Comparison of ENCODE assay signal across 1 cellular context in the genomic region with DNA sequence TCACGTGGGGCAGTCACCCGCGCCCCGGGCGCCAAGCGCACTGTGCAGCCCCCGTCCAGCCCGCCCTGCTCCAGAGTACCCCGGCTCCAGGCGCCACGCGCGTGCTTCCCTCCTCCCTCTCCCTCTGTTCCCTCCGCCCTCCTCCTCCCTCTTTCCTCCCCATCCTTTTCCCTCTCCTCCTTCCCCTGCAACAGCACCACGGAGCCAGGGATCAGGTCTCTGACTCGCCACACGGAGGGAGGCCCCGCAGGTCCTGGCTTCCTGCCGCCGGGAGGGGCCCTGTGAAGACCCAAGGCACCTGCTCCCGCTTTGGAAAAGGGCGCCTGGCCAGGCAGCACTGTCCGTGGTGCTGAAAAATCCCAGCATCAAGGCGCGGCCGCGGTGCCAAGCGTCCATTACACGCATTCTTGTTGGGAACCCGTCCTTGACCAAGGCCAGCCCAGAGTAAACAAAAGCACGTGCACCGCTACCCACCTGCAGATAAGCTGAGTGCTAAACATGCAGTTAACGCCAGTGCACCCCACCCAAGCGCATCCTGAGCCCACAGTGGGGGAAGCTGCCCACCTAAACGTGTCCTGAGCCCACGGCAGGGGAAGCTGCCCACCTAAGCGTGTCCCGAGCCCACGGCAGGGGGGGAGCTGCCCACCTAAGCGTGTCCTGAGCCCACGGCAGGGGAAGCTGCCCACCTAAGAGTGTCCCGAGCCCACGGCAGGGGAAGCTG.
TF ChIP-seq lines count a peak whose summit lies in the region.

No MANE protein-coding gene starts in this region.

TF ChIP-seq in HepG2, 621 proteins besides CTCF, POLR2A, EP300 and RAD21 (continued from another document and continues in another):
- TF ChIP-seq, protein P1, sequence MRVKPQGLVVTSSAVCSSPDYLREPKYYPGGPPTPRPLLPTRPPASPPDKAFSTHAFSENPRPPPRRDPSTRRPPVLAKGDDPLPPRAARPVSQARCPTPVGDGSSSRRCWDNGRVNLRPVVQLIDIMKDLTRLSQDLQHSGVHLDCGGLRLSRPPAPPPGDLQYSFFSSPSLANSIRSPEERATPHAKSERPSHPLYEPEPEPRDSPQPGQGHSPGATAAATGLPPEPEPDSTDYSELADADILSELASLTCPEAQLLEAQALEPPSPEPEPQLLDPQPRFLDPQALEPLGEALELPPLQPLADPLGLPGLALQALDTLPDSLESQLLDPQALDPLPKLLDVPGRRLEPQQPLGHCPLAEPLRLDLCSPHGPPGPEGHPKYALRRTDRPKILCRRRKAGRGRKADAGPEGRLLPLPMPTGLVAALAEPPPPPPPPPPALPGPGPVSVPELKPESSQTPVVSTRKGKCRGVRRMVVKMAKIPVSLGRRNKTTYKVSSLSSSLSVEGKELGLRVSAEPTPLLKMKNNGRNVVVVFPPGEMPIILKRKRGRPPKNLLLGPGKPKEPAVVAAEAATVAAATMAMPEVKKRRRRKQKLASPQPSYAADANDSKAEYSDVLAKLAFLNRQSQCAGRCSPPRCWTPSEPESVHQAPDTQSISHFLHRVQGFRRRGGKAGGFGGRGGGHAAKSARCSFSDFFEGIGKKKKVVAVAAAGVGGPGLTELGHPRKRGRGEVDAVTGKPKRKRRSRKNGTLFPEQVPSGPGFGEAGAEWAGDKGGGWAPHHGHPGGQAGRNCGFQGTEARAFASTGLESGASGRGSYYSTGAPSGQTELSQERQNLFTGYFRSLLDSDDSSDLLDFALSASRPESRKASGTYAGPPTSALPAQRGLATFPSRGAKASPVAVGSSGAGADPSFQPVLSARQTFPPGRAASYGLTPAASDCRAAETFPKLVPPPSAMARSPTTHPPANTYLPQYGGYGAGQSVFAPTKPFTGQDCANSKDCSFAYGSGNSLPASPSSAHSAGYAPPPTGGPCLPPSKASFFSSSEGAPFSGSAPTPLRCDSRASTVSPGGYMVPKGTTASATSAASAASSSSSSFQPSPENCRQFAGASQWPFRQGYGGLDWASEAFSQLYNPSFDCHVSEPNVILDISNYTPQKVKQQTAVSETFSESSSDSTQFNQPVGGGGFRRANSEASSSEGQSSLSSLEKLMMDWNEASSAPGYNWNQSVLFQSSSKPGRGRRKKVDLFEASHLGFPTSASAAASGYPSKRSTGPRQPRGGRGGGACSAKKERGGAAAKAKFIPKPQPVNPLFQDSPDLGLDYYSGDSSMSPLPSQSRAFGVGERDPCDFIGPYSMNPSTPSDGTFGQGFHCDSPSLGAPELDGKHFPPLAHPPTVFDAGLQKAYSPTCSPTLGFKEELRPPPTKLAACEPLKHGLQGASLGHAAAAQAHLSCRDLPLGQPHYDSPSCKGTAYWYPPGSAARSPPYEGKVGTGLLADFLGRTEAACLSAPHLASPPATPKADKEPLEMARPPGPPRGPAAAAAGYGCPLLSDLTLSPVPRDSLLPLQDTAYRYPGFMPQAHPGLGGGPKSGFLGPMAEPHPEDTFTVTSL (CRISPR knock-in tag; IDR thresholded peaks at IDR 0.05; ENCODE audit: borderline replicate concordance) = no peak
- TF ChIP-seq RNF2 (conservative IDR thresholded peaks at IDR 0.05; ENCODE audit: low read depth) (no peak), ZNF382 (CRISPR knock-in tag; IDR thresholded peaks at IDR 0.05; ENCODE audit: borderline replicate concordance) (no peak), SP5 (CRISPR knock-in tag; IDR thresholded peaks at IDR 0.05; ENCODE audit: borderline replicate concordance, low read depth) (no peak), MAFK (conservative IDR thresholded peaks at IDR 0.05 in 1 of 2, IDR thresholded peaks at IDR 0.05 in 1 of 2; ENCODE audit: low read length in 2 of 2) (no peak), EED (CRISPR knock-in tag; IDR thresholded peaks at IDR 0.05) (no peak), SRY (CRISPR knock-in tag; IDR thresholded peaks at IDR 0.05) (peak; percentile 97), JUN (CRISPR knock-in tag; IDR thresholded peaks at IDR 0.05) (no peak), FOSL1 (CRISPR knock-in tag; IDR thresholded peaks at IDR 0.05; ENCODE audit: borderline replicate concordance) (peak; percentile 29; the same call in 1 of the 2 replicates), ZNF326 (CRISPR knock-in tag; IDR thresholded peaks at IDR 0.05; ENCODE audit: borderline replicate concordance) (no peak), PTBP1 (IDR thresholded peaks at IDR 0.05; ENCODE audit: low read depth, low read length, poor library complexity, severe bottlenecking) (no peak), ZNF441 (CRISPR knock-in tag; IDR thresholded peaks at IDR 0.05; ENCODE audit: borderline replicate concordance) (peak; percentile 90), ZNF3 (CRISPR knock-in tag; IDR thresholded peaks at IDR 0.05) (0 out of 2 replicates have a peak, but pooled peaks have one; percentile 45), ZNF709 (CRISPR knock-in tag; IDR thresholded peaks at IDR 0.05) (peak; percentile 80; the same call in 1 of the 2 replicates), ZNF501 (CRISPR knock-in tag; IDR thresholded peaks at IDR 0.05) (0 out of 2 replicates have a peak, but pooled peaks have one; percentile 15), KDM3A (CRISPR knock-in tag; IDR thresholded peaks at IDR 0.05; ENCODE audit: low read depth) (no peak; the same call in 1 of the 2 replicates), ZNF577 (CRISPR knock-in tag; IDR thresholded peaks at IDR 0.05; ENCODE audit: borderline replicate concordance, low read depth) (0 out of 2 replicates have a peak, but pooled peaks have one; percentile 78), SP1 (IDR thresholded peaks at IDR 0.05) (no peak), SP1 (CRISPR knock-in tag; IDR thresholded peaks at IDR 0.05) (no peak), CENPT (CRISPR knock-in tag; IDR thresholded peaks at IDR 0.05; ENCODE audit: low read depth) (no peak), ZNF17 (CRISPR knock-in tag; IDR thresholded peaks at IDR 0.05) (no peak), STAG1 (CRISPR knock-in tag; IDR thresholded peaks at IDR 0.05) (peak; percentile 31; the same call in 1 of the 2 replicates), BHLHE40 (IDR thresholded peaks at IDR 0.05; ENCODE audit: low read length) (peak; percentile 87)
- TF ChIP-seq, protein P2, sequence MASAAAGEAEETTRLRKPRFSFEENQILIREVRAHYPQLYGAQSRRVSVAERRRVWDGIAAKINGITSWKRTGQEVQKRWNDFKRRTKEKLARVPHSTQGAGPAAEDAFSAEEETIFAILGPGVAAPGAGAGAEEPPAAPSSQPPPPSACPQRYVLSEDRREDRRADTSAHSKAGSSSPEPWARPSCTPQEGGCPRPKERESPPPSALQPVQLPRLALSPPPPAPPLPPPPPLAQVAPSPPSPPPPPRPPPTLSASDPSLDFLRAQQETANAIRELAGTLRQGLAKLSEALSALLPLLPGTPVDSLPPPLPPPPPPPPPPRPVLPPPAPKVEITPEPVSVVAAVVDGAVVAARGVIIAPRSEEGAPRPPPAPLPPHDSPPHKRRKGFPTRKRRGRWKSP (CRISPR knock-in tag; IDR thresholded peaks at IDR 0.05) = peak; percentile 75
- TF ChIP-seq, protein P3, sequence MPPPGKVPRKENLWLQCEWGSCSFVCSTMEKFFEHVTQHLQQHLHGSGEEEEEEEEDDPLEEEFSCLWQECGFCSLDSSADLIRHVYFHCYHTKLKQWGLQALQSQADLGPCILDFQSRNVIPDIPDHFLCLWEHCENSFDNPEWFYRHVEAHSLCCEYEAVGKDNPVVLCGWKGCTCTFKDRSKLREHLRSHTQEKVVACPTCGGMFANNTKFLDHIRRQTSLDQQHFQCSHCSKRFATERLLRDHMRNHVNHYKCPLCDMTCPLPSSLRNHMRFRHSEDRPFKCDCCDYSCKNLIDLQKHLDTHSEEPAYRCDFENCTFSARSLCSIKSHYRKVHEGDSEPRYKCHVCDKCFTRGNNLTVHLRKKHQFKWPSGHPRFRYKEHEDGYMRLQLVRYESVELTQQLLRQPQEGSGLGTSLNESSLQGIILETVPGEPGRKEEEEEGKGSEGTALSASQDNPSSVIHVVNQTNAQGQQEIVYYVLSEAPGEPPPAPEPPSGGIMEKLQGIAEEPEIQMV (CRISPR knock-in tag; IDR thresholded peaks at IDR 0.05; ENCODE audit: low read depth) = peak; percentile 81; the same call in 1 of the 2 replicates
- TF ChIP-seq, protein P4, sequence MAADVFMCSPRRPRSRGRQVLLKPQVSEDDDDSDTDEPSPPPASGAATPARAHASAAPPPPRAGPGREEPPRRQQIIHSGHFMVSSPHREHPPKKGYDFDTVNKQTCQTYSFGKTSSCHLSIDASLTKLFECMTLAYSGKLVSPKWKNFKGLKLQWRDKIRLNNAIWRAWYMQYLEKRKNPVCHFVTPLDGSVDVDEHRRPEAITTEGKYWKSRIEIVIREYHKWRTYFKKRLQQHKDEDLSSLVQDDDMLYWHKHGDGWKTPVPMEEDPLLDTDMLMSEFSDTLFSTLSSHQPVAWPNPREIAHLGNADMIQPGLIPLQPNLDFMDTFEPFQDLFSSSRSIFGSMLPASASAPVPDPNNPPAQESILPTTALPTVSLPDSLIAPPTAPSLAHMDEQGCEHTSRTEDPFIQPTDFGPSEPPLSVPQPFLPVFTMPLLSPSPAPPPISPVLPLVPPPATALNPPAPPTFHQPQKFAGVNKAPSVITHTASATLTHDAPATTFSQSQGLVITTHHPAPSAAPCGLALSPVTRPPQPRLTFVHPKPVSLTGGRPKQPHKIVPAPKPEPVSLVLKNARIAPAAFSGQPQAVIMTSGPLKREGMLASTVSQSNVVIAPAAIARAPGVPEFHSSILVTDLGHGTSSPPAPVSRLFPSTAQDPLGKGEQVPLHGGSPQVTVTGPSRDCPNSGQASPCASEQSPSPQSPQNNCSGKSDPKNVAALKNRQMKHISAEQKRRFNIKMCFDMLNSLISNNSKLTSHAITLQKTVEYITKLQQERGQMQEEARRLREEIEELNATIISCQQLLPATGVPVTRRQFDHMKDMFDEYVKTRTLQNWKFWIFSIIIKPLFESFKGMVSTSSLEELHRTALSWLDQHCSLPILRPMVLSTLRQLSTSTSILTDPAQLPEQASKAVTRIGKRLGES (CRISPR knock-in tag; IDR thresholded peaks at IDR 0.05; ENCODE audit: borderline replicate concordance) = peak; percentile 92
- TF ChIP-seq, protein P5, sequence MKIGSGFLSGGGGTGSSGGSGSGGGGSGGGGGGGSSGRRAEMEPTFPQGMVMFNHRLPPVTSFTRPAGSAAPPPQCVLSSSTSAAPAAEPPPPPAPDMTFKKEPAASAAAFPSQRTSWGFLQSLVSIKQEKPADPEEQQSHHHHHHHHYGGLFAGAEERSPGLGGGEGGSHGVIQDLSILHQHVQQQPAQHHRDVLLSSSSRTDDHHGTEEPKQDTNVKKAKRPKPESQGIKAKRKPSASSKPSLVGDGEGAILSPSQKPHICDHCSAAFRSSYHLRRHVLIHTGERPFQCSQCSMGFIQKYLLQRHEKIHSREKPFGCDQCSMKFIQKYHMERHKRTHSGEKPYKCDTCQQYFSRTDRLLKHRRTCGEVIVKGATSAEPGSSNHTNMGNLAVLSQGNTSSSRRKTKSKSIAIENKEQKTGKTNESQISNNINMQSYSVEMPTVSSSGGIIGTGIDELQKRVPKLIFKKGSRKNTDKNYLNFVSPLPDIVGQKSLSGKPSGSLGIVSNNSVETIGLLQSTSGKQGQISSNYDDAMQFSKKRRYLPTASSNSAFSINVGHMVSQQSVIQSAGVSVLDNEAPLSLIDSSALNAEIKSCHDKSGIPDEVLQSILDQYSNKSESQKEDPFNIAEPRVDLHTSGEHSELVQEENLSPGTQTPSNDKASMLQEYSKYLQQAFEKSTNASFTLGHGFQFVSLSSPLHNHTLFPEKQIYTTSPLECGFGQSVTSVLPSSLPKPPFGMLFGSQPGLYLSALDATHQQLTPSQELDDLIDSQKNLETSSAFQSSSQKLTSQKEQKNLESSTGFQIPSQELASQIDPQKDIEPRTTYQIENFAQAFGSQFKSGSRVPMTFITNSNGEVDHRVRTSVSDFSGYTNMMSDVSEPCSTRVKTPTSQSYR (CRISPR knock-in tag; IDR thresholded peaks at IDR 0.05; ENCODE audit: borderline replicate concordance) = peak; percentile 14; the same call in 1 of the 2 replicates
- TF ChIP-seq, protein P6, sequence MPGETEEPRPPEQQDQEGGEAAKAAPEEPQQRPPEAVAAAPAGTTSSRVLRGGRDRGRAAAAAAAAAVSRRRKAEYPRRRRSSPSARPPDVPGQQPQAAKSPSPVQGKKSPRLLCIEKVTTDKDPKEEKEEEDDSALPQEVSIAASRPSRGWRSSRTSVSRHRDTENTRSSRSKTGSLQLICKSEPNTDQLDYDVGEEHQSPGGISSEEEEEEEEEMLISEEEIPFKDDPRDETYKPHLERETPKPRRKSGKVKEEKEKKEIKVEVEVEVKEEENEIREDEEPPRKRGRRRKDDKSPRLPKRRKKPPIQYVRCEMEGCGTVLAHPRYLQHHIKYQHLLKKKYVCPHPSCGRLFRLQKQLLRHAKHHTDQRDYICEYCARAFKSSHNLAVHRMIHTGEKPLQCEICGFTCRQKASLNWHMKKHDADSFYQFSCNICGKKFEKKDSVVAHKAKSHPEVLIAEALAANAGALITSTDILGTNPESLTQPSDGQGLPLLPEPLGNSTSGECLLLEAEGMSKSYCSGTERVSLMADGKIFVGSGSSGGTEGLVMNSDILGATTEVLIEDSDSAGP (CRISPR knock-in tag; IDR thresholded peaks at IDR 0.05; ENCODE audit: borderline replicate concordance) = peak; percentile 21; the same call in 1 of the 2 replicates
- TF ChIP-seq, protein P7, sequence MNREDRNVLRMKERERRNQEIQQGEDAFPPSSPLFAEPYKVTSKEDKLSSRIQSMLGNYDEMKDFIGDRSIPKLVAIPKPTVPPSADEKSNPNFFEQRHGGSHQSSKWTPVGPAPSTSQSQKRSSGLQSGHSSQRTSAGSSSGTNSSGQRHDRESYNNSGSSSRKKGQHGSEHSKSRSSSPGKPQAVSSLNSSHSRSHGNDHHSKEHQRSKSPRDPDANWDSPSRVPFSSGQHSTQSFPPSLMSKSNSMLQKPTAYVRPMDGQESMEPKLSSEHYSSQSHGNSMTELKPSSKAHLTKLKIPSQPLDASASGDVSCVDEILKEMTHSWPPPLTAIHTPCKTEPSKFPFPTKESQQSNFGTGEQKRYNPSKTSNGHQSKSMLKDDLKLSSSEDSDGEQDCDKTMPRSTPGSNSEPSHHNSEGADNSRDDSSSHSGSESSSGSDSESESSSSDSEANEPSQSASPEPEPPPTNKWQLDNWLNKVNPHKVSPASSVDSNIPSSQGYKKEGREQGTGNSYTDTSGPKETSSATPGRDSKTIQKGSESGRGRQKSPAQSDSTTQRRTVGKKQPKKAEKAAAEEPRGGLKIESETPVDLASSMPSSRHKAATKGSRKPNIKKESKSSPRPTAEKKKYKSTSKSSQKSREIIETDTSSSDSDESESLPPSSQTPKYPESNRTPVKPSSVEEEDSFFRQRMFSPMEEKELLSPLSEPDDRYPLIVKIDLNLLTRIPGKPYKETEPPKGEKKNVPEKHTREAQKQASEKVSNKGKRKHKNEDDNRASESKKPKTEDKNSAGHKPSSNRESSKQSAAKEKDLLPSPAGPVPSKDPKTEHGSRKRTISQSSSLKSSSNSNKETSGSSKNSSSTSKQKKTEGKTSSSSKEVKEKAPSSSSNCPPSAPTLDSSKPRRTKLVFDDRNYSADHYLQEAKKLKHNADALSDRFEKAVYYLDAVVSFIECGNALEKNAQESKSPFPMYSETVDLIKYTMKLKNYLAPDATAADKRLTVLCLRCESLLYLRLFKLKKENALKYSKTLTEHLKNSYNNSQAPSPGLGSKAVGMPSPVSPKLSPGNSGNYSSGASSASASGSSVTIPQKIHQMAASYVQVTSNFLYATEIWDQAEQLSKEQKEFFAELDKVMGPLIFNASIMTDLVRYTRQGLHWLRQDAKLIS (CRISPR knock-in tag; IDR thresholded peaks at IDR 0.05) = no peak
- TF ChIP-seq, protein P8, sequence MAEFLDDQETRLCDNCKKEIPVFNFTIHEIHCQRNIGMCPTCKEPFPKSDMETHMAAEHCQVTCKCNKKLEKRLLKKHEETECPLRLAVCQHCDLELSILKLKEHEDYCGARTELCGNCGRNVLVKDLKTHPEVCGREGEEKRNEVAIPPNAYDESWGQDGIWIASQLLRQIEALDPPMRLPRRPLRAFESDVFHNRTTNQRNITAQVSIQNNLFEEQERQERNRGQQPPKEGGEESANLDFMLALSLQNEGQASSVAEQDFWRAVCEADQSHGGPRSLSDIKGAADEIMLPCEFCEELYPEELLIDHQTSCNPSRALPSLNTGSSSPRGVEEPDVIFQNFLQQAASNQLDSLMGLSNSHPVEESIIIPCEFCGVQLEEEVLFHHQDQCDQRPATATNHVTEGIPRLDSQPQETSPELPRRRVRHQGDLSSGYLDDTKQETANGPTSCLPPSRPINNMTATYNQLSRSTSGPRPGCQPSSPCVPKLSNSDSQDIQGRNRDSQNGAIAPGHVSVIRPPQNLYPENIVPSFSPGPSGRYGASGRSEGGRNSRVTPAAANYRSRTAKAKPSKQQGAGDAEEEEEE (CRISPR knock-in tag; IDR thresholded peaks at IDR 0.05; ENCODE audit: borderline replicate concordance) = no peak
